Comparison of ENCODE assay signal across 11 cellular contexts in the genomic region with DNA sequence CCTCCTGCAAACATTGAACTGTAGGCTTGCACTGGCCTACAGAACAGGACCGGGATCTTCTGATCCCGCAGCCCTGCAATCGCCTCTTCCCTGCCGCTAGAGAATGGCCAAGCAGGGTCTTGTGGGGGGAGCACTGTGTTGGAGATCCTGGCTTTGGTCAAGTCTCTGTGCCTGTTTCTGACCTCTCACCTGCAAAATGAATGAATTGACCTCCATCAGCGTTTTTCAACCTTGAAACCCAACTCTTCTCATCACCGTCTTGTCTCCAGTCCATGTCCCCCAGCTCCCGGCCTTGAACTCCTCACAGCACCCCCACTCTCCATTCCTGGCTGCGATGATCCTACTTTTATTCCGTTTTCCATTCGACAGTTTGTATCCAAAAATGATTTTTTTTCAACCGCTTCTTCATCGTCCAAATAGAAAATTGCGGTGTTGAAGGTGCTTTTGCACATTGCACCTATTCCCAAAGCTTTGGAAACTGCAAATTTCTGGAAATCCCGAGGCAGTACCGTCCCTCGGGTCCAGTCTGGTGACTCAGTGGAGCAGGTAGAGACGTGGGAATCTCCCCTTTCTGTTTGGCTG. TPM values are rescaled to one million over a fixed set of nuclear protein-coding genes. Genes with fewer than 3 reads are reported as not detected.
DNase-seq lines count a peak whose midpoint lies in the region; ATAC-seq, FAIRE-seq and TF ChIP-seq lines count a peak whose summit lies in the region.
"Had no signal": no experiment of that assay in that cellular context is flagged by ENCODE, and none has a peak within 500 bp of the region (broad histone marks: within the 10 kb centered on the region; RNA-seq: fewer than 3 reads in every experiment).

No MANE protein-coding gene starts in this region.

- H3K4me1 Mint-ChIP-seq in stimulated activated naive CD8-positive, alpha-beta T cell treated with anti-CD3 and anti-CD28 coated beads, Interleukin-15, Interleukin-2, amounts not matched to agents 100 ng/mL and 50 ng/mL, for 24 hours (ENCODE audit: low read depth), result peaks cover 77% of the 10 kb centered on the region

- no peak for FAIRE-seq in K562 (lab: Jason Lieb, UNC)

- peaks cover 30% of the 10 kb centered on the region for H4K20me1 ChIP-seq in K562 (replicated peaks; ENCODE audit: control insufficient read depth, insufficient read depth, low read length)

- H3K4me1 ChIP-seq in K562 (replicated peaks in 1 of 2; ENCODE audit: control insufficient read depth in 2 of 2, insufficient read depth in 2 of 2, low read length in 2 of 2) (peaks cover 28 to 63% of the 10 kb centered on the region in 2 experiments; a peak in 4 of 5 replicates), muscle layer of duodenum (ENCODE audit: control insufficient read depth in 1 of 2, insufficient read depth in 2 of 2, low read length in 2 of 2) (peaks cover 13 to 51% of the 10 kb centered on the region in 2 donors)

- no peak overlapping the region for H3K27ac Mint-ChIP-seq in stimulated activated naive CD8-positive, alpha-beta T cell treated with anti-CD3 and anti-CD28 coated beads, Interleukin-15, Interleukin-2, amounts not matched to agents 100 ng/mL and 50 ng/mL, for 24 hours

- H3K36me3 ChIP-seq in K562 (ENCODE audit: control insufficient read depth, insufficient read depth, low read length), result peaks cover 18% of the 10 kb centered on the region; the same call in 2 of the 3 replicates
- H3K36me3 ChIP-seq in muscle layer of duodenum (ENCODE audit: control insufficient read depth in 1 of 2, insufficient read depth in 2 of 2, low read length in 2 of 2), result peaks cover 0 to 7% of the 10 kb centered on the region in 2 donors
- H3K36me3 ChIP-seq: thyroid gland had no signal

- H3K9me3 ChIP-seq in K562 (replicated peaks; ENCODE audit: control insufficient read depth, insufficient read depth, low read depth, low read length), result no peaks in the 10 kb centered on the region
- H3K9me3 ChIP-seq in muscle layer of duodenum (ENCODE audit: control insufficient read depth in 1 of 2, low read length in 2 of 2), result no peaks in the 10 kb centered on the region
- H3K9me3 ChIP-seq: thyroid gland had no signal

- no peak for TF ChIP-seq EP300 in K562 (IDR thresholded peaks at IDR 0.05; ENCODE audit: low read length)

- peak overlapping the region; percentile 95 for H3K4me3 Mint-ChIP-seq in stimulated activated naive CD8-positive, alpha-beta T cell treated with anti-CD3 and anti-CD28 coated beads, Interleukin-15, Interleukin-2, amounts not matched to agents 100 ng/mL and 50 ng/mL, for 24 hours

- H3K27ac ChIP-seq in K562 (ENCODE audit: extremely low read depth, low read depth, low read length) (no peak overlapping the region), muscle layer of duodenum (ENCODE audit: low read length) (no peak overlapping the region)

- peaks cover 15% of the 10 kb centered on the region for H3K36me3 Mint-ChIP-seq in stimulated activated naive CD8-positive, alpha-beta T cell treated with anti-CD3 and anti-CD28 coated beads, Interleukin-15, Interleukin-2, amounts not matched to agents 100 ng/mL and 50 ng/mL, for 24 hours (ENCODE audit: low read depth)

- no peak for TF ChIP-seq CTCF in K562 (IDR thresholded peaks at IDR 0.05 in 2 of 3, conservative IDR thresholded peaks at IDR 0.05 in 1 of 3; ENCODE audit: insufficient read depth in 2 of 3, low read depth in 1 of 3, low read length in 3 of 3)

- H3K9ac ChIP-seq in K562 (ENCODE audit: insufficient read depth in 1 of 2, low read depth in 2 of 2, low read length in 2 of 2), result peak overlapping the region in 1 of 2 experiments; percentile 96; a peak in 2 of 4 replicates

- intact Hi-C loops in K562 (cut with micrococcal nuclease), result loop anchor here (10.0 kb wide), 1 partner anchor 127 kb away; no protein-coding TSS in a partner anchor

- no peaks in the 10 kb centered on the region; a peak in 1 of 5 replicates for H3K27me3 ChIP-seq in K562 (ENCODE audit: control insufficient read depth in 2 of 2, insufficient read depth in 2 of 2, low read length in 2 of 2)
- no peaks in the 10 kb centered on the region for H3K27me3 ChIP-seq in muscle layer of duodenum (ENCODE audit: low read depth, low read length)
- H3K27me3 ChIP-seq: thyroid gland had no signal

- H3K79me2 ChIP-seq in K562 (ENCODE audit: control insufficient read depth, insufficient read depth, low read length), result peaks cover 96% of the 10 kb centered on the region

- no peak for ATAC-seq in stimulated activated naive CD8-positive, alpha-beta T cell treated with anti-CD3 and anti-CD28 coated beads, Interleukin-15, Interleukin-2, amounts not matched to agents 100 U/mL and 50 U/mL, for 24 hours
- no peak for ATAC-seq in K562

- H3K9me1 ChIP-seq in K562 (ENCODE audit: control insufficient read depth, insufficient read depth, low read length), result peaks cover 3% of the 10 kb centered on the region

- H3K27me3 Mint-ChIP-seq in stimulated activated naive CD8-positive, alpha-beta T cell treated with anti-CD3 and anti-CD28 coated beads, Interleukin-15, Interleukin-2, amounts not matched to agents 100 ng/mL and 50 ng/mL, for 24 hours, result no peaks in the 10 kb centered on the region

- CTCF ChIA-PET in K562 (lab: Yijun Ruan, JAX; ENCODE audit: low intra/inter-chr PET ratio), result no interaction called here

- H3K4me3 ChIP-seq in K562, result peak overlapping the region; percentile 78; the same call in 1 of the 2 replicates
- H3K4me3 ChIP-seq in muscle layer of duodenum (ENCODE audit: low read depth in 1 of 2, low read length in 2 of 2), result peak overlapping the region; percentile 85 to 88

- TF ChIP-seq RAD21 in K562 (CRISPR knock-in tag; conservative IDR thresholded peaks at IDR 0.05 in 1 of 2, IDR thresholded peaks at IDR 0.05 in 1 of 2), result no peak

- 75% methylated on average over 17 of the region's 17 CpGs for WGBS in K562 (ENCODE audit: insufficient coverage, low coverage, missing lambda C conversion rate)

- in situ Hi-C loops in K562 (cut with MboI), result no loop called here

- H3K4me2 ChIP-seq in K562 (ENCODE audit: insufficient read depth, low read length), result peak overlapping the region; percentile 85

- no peak for TF ChIP-seq POLR2A in K562 (conservative IDR thresholded peaks at IDR 0.05)

- no TSS peak for BruUV-seq in K562 (replicated peaks; lab: Mats Ljungman, UMichigan)

- H2AFZ ChIP-seq in K562 (ENCODE audit: low read depth, low read length), result no peak overlapping the region

- no peak for DNase-seq in stimulated activated naive CD8-positive, alpha-beta T cell treated with anti-CD3 and anti-CD28 coated beads, Interleukin-15, Interleukin-2, amounts not matched to agents 100 U/mL and 50 U/mL, for 24 hours
- DNase-seq in K562 (ENCODE audit: extremely low read depth in 1 of 4, low spot score in 3 of 4) (no peak), DMS 273 (lab: John Stamatoyannopoulos, UW; ENCODE audit: unreplicated experiment) (no peak), AML-193 (lab: John Stamatoyannopoulos, UW) (no peak), hippocampal formation (lab: John Stamatoyannopoulos, UW) (no peak), NCI-H2081 treated with DMSO at 0.1 percent for 48 hours (lab: John Stamatoyannopoulos, UW) (no peak)
- DNase-seq: DMS153, NCI-H526, thyroid gland had no signal

- POLR2A ChIA-PET in K562 (lab: Yijun Ruan, JAX), result interaction anchor here (0.7 to 1.8 kb wide), 3 partner anchors 10 to 21 kb away, joined by 3 to 11 read pairs (median 3); no protein-coding TSS in a partner anchor

- no peaks in the 10 kb centered on the region for H3K9me3 Mint-ChIP-seq in stimulated activated naive CD8-positive, alpha-beta T cell treated with anti-CD3 and anti-CD28 coated beads, Interleukin-15, Interleukin-2, amounts not matched to agents 100 ng/mL and 50 ng/mL, for 24 hours

RNA-seq across cellular contexts. Expression of gene MYO9B, which starts 2.0 kb away (rescaled TPM):
- total RNA-seq in K562 (2011; cell fraction: chromatin; rRNA removed; ENCODE audit: low replicate concordance), result 236 and 527 TPM in 2 replicates
- total RNA-seq in K562 (2011; cell fraction: nucleolus; rRNA removed), result 224 and 226 TPM in 2 replicates
- 197 and 205 TPM in 2 replicates for total RNA-seq in K562 (2011; cell fraction: nucleoplasm; rRNA removed)
- total RNA-seq in K562 (2014; rRNA removed) (31.7 and 48.0 TPM in 2 replicates), K562 (2014; rRNA removed; fragmentation: Illumina TruSeq; extraction: Trizol) (17.5 and 18.5 TPM in 2 replicates), K562 (2015; rRNA removed; fragmentation: Illumina TruSeq; extraction: Trizol) (23.0 and 23.5 TPM in 2 replicates), K562 (2021) (66.5 and 77.6 TPM in 2 replicates)
- polyA plus RNA-seq in K562 (2011; rRNA removed) (18.7 and 38.8 TPM in 2 replicates), K562 (2014; fragmentation: Illumina TruSeq; extraction: Trizol) (33.1 and 34.3 TPM in 2 replicates), K562 (2014; fragmentation: Nextera tagmentation; extraction: Ambion mirVana) (1 to 10 TPM; 2.4 to 3.0 TPM), K562 (2014; rRNA removed) (36.3 and 41.4 TPM in 2 replicates)
- 18.1 and 19.7 TPM in 2 replicates for polyA plus RNA-seq in K562 (2011; cell fraction: cytosol; rRNA removed)
- polyA plus RNA-seq in K562 (2011; cell fraction: nucleus; rRNA removed), result 257 and 300 TPM in 2 replicates
- 42.8 and 67.6 TPM in 2 replicates for polyA plus RNA-seq in K562 (2012)
- 30.7 and 36.0 TPM in 2 replicates for polyA minus RNA-seq in K562 (2011; rRNA and poly(A)+ RNA removed)
- polyA minus RNA-seq in K562 (2011; cell fraction: cytosol; rRNA and poly(A)+ RNA removed), result 38.7 and 60.5 TPM in 2 replicates
- 78.2 and 87.4 TPM in 2 replicates for polyA minus RNA-seq in K562 (2011; cell fraction: nucleus; rRNA and poly(A)+ RNA removed)

RNA-seq across cellular contexts. Expression of gene HAUS8, which starts 2.3 kb away (rescaled TPM):
- total RNA-seq in K562 (2011; cell fraction: chromatin; rRNA removed; ENCODE audit: low replicate concordance), result 66.7 and 93.9 TPM in 2 replicates
- 51.6 and 54.4 TPM in 2 replicates for total RNA-seq in K562 (2011; cell fraction: nucleolus; rRNA removed)
- total RNA-seq in K562 (2011; cell fraction: nucleoplasm; rRNA removed), result 56.7 and 58.4 TPM in 2 replicates
- total RNA-seq in K562 (2014; rRNA removed), result 23.3 and 28.2 TPM in 2 replicates
- total RNA-seq in K562 (2014; rRNA removed; fragmentation: Illumina TruSeq; extraction: Trizol), result 20.5 and 22.1 TPM in 2 replicates
- total RNA-seq in K562 (2015; rRNA removed; fragmentation: Illumina TruSeq; extraction: Trizol), result 22.6 and 22.8 TPM in 2 replicates
- total RNA-seq in K562 (2021), result 44.8 and 49.9 TPM in 2 replicates
- polyA plus RNA-seq in K562 (2011; rRNA removed), result 36.0 and 37.0 TPM in 2 replicates
- 21.9 and 29.0 TPM in 2 replicates for polyA plus RNA-seq in K562 (2011; cell fraction: cytosol; rRNA removed)
- polyA plus RNA-seq in K562 (2011; cell fraction: nucleus; rRNA removed), result 44.9 and 51.5 TPM in 2 replicates
- 22.9 and 35.2 TPM in 2 replicates for polyA plus RNA-seq in K562 (2012)
- polyA plus RNA-seq in K562 (2014; fragmentation: Illumina TruSeq; extraction: Trizol), result 34.9 and 38.9 TPM in 2 replicates
- polyA plus RNA-seq in K562 (2014; fragmentation: Nextera tagmentation; extraction: Ambion mirVana), result 10 to 100 TPM; 34.5 to 53.2 TPM
- polyA plus RNA-seq in K562 (2014; rRNA removed), result 39.6 and 45.1 TPM in 2 replicates
- polyA minus RNA-seq in K562 (2011; rRNA and poly(A)+ RNA removed), result 20.4 and 22.9 TPM in 2 replicates
- 18.8 and 19.5 TPM in 2 replicates for polyA minus RNA-seq in K562 (2011; cell fraction: cytosol; rRNA and poly(A)+ RNA removed)
- 14.0 and 19.4 TPM in 2 replicates for polyA minus RNA-seq in K562 (2011; cell fraction: nucleus; rRNA and poly(A)+ RNA removed)

RNA-seq across cellular contexts. Expression of gene CPAMD8, which starts 50.9 kb away (rescaled TPM):
- 7.2 and 17.1 TPM in 2 replicates for total RNA-seq in K562 (2011; cell fraction: chromatin; rRNA removed; ENCODE audit: low replicate concordance)
- 12.9 and 14.3 TPM in 2 replicates for total RNA-seq in K562 (2011; cell fraction: nucleolus; rRNA removed)
- total RNA-seq in K562 (2011; cell fraction: nucleoplasm; rRNA removed), result 12.8 and 15.2 TPM in 2 replicates
- total RNA-seq in K562 (2014; rRNA removed) (1.3 and 2.1 TPM in 2 replicates), K562 (2014; rRNA removed; fragmentation: Illumina TruSeq; extraction: Trizol) (0.29 and 0.69 TPM in 2 replicates), K562 (2015; rRNA removed; fragmentation: Illumina TruSeq; extraction: Trizol) (0.62 and 0.64 TPM in 2 replicates), K562 (2021) (1.5 and 2.0 TPM in 2 replicates)
- polyA plus RNA-seq in K562 (2011; rRNA removed) (1.7 and 3.0 TPM in 2 replicates), K562 (2014; fragmentation: Illumina TruSeq; extraction: Trizol) (1.1 and 1.9 TPM in 2 replicates), K562 (2014; fragmentation: Nextera tagmentation; extraction: Ambion mirVana) (under 1 TPM; 0.20 TPM), K562 (2014; rRNA removed) (1.8 and 2.1 TPM in 2 replicates)
- 3.3 and 4.3 TPM in 2 replicates for polyA plus RNA-seq in K562 (2011; cell fraction: cytosol; rRNA removed)
- 7.2 and 7.8 TPM in 2 replicates for polyA plus RNA-seq in K562 (2011; cell fraction: nucleus; rRNA removed)
- 2.8 and 4.4 TPM in 2 replicates for polyA plus RNA-seq in K562 (2012)
- 1.4 and 2.1 TPM in 2 replicates for polyA minus RNA-seq in K562 (2011; rRNA and poly(A)+ RNA removed)
- polyA minus RNA-seq in K562 (2011; cell fraction: cytosol; rRNA and poly(A)+ RNA removed), result 1.1 and 4.8 TPM in 2 replicates
- polyA minus RNA-seq in K562 (2011; cell fraction: nucleus; rRNA and poly(A)+ RNA removed), result 2.7 and 5.3 TPM in 2 replicates
